ENCODE assay signal across 9 cellular contexts in the genomic region with DNA sequence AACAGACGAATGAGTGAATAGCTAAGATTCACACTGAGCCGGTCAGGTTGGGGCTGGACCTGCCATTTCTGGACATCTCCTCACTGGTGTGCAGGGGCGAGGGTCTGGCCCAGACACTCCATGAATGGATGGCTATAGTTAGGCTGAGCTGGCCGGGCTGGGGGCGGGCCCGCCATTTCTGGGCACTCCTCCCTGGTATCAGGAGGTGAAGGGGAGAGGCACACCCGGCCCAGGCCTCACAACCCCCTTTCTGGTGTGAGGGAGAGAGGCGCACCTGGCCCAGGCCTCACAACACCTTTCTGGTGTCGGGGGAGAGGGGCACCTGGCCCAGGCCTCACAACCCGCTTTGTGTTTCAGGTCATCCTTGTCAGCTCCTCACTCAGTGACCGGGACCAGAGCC.
"Had no signal": no experiment of that assay in that cellular context is flagged by ENCODE, and none has a peak within 500 bp of the region (broad histone marks: within the 10 kb centered on the region; RNA-seq: fewer than 3 reads in every experiment).

No MANE protein-coding gene starts in this region.

- H3K9me3 ChIP-seq: HAP-1 had no signal

- DNase-seq: GM23248, GOT3, H7, HFFc6, IMR-90, KG1 had no signal

- H2AFZ ChIP-seq: GM23248 had no signal

- ATAC-seq: HCT116, K562 had no signal

- H3K27ac ChIP-seq: GM23248 had no signal

- FAIRE-seq: K562 had no signal

- H3K4me1 ChIP-seq: HAP-1 had no signal

- H3K9ac ChIP-seq: GM23248 had no signal

- H3K36me3 ChIP-seq: HAP-1 had no signal

- H3K4me3 ChIP-seq: GM23248, HAP-1, K562 had no signal
